In genomic region chr10:56911906-56912480, GRCh38 we compare ENCODE assay signal across 14 cellular contexts.
"Had no signal": no experiment of that assay in that cellular context is flagged by ENCODE, and none has a peak within 500 bp of the region (broad histone marks: within the 10 kb centered on the region; RNA-seq: fewer than 3 reads in every experiment).

No MANE protein-coding gene starts in this region.

- H3K4me1 ChIP-seq: heart left ventricle, parathyroid adenoma, tibial artery had no signal

- DNase-seq: activated B cell treated with CpG ODN at 0.5 μM for 24 hours; activated CD4-positive, alpha-beta T cell treated with anti-CD3 and anti-CD28 coated beads, Interleukin-2, amount 50 U/mL, for 1 hour; activated T-cell treated with anti-CD3 and anti-CD28 coated beads, Interleukin-2, amount 50 U/mL, for 1 hour; central memory CD4-positive, alpha-beta T cell; effector CD4-positive, alpha-beta T cell; foreskin melanocyte; heart left ventricle; left ventricle myocardium superior; right cardiac atrium; stimulated activated CD4-positive, alpha-beta T cell treated with anti-CD3 and anti-CD28 coated beads, Interleukin-1b, Interleukin-23, amount 100 ng/mL, for 48 hours; T-helper 2 cell; tibial artery had no signal

- H3K9ac ChIP-seq: parathyroid adenoma had no signal

- H3K36me3 ChIP-seq: heart left ventricle, tibial artery had no signal

- H3K27ac ChIP-seq: coronary artery, heart left ventricle, parathyroid adenoma, tibial artery had no signal

- H3K9me3 ChIP-seq: heart left ventricle, tibial artery had no signal

- H2AFZ ChIP-seq: parathyroid adenoma had no signal

- H3K27me3 ChIP-seq: heart left ventricle, tibial artery had no signal

- ATAC-seq: heart left ventricle, left ventricle myocardium superior, right cardiac atrium had no signal

- H3K4me3 ChIP-seq: coronary artery, heart left ventricle, tibial artery had no signal

- H3K79me2 ChIP-seq: parathyroid adenoma had no signal
